1 cellular context compared by ENCODE assay signal in the genomic region with DNA sequence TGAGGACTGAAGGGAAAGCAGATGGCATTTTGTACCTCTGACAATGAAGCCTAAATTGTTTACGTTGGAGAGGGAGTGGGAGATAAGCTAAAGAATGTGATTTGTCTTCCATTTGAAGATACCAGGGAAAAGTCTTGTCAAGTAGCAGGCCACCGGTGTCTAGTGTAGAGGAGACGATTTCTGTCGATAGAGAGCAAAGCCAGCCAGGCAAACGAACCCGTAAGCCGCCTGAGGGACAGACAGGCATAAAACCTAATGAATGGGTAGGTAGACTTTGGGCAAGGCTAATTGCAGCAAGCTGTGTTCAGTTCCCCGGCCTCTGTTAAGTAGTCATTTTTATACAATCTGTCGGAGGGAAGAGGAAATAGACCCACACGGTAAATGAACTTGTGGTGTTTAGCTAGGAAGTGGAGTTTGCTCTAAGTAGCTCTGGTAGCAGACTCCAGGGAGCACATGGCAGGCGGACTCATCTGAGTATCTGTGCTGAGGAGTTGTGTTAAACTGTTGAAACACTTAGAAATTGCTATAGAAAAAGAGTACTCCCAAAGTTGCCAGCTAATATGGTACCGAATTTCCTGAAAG.
TF ChIP-seq lines count a peak whose summit lies in the region.

No MANE protein-coding gene starts in this region.

TF ChIP-seq in SK-N-SH, 30 proteins besides CTCF, POLR2A, EP300 and RAD21:
- TF ChIP-seq, protein P1, sequence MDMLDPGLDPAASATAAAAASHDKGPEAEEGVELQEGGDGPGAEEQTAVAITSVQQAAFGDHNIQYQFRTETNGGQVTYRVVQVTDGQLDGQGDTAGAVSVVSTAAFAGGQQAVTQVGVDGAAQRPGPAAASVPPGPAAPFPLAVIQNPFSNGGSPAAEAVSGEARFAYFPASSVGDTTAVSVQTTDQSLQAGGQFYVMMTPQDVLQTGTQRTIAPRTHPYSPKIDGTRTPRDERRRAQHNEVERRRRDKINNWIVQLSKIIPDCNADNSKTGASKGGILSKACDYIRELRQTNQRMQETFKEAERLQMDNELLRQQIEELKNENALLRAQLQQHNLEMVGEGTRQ (IDR thresholded peaks at IDR 0.05; ENCODE audit: borderline replicate concordance, low read depth, low read length) = no peak
- no peak for TF ChIP-seq RCOR1 (IDR thresholded peaks at IDR 0.05; ENCODE audit: low read length)
- no peak for TF ChIP-seq CHD2 (IDR thresholded peaks at IDR 0.05; ENCODE audit: low read length, partially characterized antibody)
- no peak for TF ChIP-seq TAF1 (IDR thresholded peaks at IDR 0.05; ENCODE audit: borderline replicate concordance, low read depth, low read length)
- TF ChIP-seq, protein P2, sequence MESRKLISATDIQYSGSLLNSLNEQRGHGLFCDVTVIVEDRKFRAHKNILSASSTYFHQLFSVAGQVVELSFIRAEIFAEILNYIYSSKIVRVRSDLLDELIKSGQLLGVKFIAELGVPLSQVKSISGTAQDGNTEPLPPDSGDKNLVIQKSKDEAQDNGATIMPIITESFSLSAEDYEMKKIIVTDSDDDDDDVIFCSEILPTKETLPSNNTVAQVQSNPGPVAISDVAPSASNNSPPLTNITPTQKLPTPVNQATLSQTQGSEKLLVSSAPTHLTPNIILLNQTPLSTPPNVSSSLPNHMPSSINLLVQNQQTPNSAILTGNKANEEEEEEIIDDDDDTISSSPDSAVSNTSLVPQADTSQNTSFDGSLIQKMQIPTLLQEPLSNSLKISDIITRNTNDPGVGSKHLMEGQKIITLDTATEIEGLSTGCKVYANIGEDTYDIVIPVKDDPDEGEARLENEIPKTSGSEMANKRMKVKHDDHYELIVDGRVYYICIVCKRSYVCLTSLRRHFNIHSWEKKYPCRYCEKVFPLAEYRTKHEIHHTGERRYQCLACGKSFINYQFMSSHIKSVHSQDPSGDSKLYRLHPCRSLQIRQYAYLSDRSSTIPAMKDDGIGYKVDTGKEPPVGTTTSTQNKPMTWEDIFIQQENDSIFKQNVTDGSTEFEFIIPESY (IDR thresholded peaks at IDR 0.05; ENCODE audit: borderline replicate concordance, low read depth) = no peak
- TF ChIP-seq, protein P3, sequence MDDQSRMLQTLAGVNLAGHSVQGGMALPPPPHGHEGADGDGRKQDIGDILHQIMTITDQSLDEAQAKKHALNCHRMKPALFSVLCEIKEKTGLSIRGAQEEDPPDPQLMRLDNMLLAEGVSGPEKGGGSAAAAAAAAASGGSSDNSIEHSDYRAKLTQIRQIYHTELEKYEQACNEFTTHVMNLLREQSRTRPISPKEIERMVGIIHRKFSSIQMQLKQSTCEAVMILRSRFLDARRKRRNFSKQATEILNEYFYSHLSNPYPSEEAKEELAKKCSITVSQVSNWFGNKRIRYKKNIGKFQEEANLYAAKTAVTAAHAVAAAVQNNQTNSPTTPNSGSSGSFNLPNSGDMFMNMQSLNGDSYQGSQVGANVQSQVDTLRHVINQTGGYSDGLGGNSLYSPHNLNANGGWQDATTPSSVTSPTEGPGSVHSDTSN (IDR thresholded peaks at IDR 0.05) = no peak
- TF ChIP-seq FOSL2 (IDR thresholded peaks at IDR 0.05; ENCODE audit: borderline replicate concordance, low read depth) = no peak
- TF ChIP-seq MXI1 (IDR thresholded peaks at IDR 0.05; ENCODE audit: low read depth, low read length) = no peak
- no peak for TF ChIP-seq NRF1 (IDR thresholded peaks at IDR 0.05; ENCODE audit: low read depth, low read length)
- TF ChIP-seq NFIC (IDR thresholded peaks at IDR 0.05; ENCODE audit: borderline replicate concordance) = no peak
- no peak for TF ChIP-seq SMC3 (IDR thresholded peaks at IDR 0.05; ENCODE audit: low read depth, low read length)
- TF ChIP-seq, protein P4, sequence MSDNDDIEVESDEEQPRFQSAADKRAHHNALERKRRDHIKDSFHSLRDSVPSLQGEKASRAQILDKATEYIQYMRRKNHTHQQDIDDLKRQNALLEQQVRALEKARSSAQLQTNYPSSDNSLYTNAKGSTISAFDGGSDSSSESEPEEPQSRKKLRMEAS (IDR thresholded peaks at IDR 0.05; ENCODE audit: low read depth) = no peak
- no peak for TF ChIP-seq TCF12 (IDR thresholded peaks at IDR 0.05)
- TF ChIP-seq MEF2A (IDR thresholded peaks at IDR 0.05; ENCODE audit: borderline replicate concordance, low read depth) = no peak
- TF ChIP-seq JUND (IDR thresholded peaks at IDR 0.05) = no peak
- no peak for TF ChIP-seq FOXM1 (IDR thresholded peaks at IDR 0.05; ENCODE audit: low read depth)
- TF ChIP-seq, protein P5, sequence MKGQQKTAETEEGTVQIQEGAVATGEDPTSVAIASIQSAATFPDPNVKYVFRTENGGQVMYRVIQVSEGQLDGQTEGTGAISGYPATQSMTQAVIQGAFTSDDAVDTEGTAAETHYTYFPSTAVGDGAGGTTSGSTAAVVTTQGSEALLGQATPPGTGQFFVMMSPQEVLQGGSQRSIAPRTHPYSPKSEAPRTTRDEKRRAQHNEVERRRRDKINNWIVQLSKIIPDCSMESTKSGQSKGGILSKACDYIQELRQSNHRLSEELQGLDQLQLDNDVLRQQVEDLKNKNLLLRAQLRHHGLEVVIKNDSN (IDR thresholded peaks at IDR 0.05; ENCODE audit: borderline replicate concordance, low read depth) = no peak
- no peak for TF ChIP-seq FOXJ3 (CRISPR knock-in tag; IDR thresholded peaks at IDR 0.05)
- TF ChIP-seq RXRA (IDR thresholded peaks at IDR 0.05; ENCODE audit: borderline replicate concordance, low read depth) = no peak
- no peak for TF ChIP-seq YY1 (IDR thresholded peaks at IDR 0.05; ENCODE audit: low read depth)
